ENCODE assay signal across 6 cellular contexts in the genomic region with DNA sequence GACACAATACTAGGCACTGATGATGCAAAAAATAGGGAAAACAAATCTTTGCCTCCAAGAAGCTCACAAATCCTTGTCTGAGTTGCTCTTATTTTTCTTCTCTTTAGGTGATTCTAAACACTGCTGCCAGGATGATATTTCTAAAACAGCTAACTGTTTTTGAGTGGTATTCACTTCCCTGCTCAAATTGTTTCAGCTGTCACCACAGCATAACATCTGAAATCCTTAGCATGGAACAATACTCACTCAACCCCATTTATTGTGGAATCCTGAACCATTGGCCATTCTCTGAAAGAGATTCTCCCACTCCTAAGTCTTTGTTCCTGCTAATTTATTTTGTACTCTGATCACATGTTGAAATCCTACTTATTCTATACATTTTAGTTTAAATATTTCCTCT. TPM values are rescaled to one million over a fixed set of nuclear protein-coding genes. Genes with fewer than 3 reads are reported as not detected.
"Had no signal": no experiment of that assay in that cellular context is flagged by ENCODE, and none has a peak within 500 bp of the region (broad histone marks: within the 10 kb centered on the region; RNA-seq: fewer than 3 reads in every experiment).

No MANE protein-coding gene starts in this region.

- H2AFZ ChIP-seq: GM23338 had no signal

- H3K4me2 ChIP-seq: GM23338 had no signal

- DNase-seq: H9 had no signal

- H3K4me3 ChIP-seq: GM23338, K562 had no signal

RNA-seq across cellular contexts. Expression of a gene that starts 4.8 kb away (rescaled TPM):
- total RNA-seq: GM23338, H1, H9, HT-29, IMR-90 had no signal
- polyA plus RNA-seq: H1 had no signal
